30 cellular contexts compared by ENCODE assay signal in the genomic region with DNA sequence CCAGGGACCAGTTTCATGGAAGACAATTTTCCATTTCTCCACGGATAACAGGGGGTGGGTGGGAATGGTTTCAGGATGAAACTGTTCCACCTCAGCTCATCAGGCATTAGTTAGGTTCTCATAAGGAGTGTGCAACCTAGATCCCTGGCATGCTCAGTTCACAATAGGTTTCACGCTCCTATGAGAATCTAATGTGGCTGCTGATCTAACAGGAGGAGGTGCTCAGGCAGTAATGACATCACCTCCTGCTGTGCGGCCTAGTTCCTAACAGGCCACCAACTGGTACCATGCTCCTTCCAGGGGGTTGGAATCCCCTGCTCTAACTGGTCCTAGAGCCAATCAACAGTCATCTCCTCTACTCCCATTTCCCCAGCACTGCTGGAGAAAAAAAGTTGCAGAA. TPM values are rescaled to one million over a fixed set of nuclear protein-coding genes. Genes with fewer than 3 reads are reported as not detected.
DNase-seq lines count a peak whose midpoint lies in the region; TF ChIP-seq lines count a peak whose summit lies in the region.
"Had no signal": no experiment of that assay in that cellular context is flagged by ENCODE, and none has a peak within 500 bp of the region (broad histone marks: within the 10 kb centered on the region; RNA-seq: fewer than 3 reads in every experiment).

No MANE protein-coding gene starts in this region.

- no peak overlapping the region for H3K27ac ChIP-seq in HEK293 (ENCODE audit: extremely low read depth, low read depth, low read length)
- H3K27ac ChIP-seq: PC-9 had no signal

- H3K9me3 Mint-ChIP-seq in chondrocyte (ENCODE audit: low read depth): no peaks in the 10 kb centered on the region
- no peaks in the 10 kb centered on the region for H3K9me3 Mint-ChIP-seq in mesothelial cell of epicardium
- peaks cover 4% of the 10 kb centered on the region for H3K9me3 Mint-ChIP-seq in type B pancreatic cell
- H3K9me3 Mint-ChIP-seq: CD14-positive monocyte; CD8-positive, alpha-beta memory T cell had no signal

- no peak overlapping the region for H3K4me3 Mint-ChIP-seq in chondrocyte (ENCODE audit: unreplicated experiment)
- no peak overlapping the region for H3K4me3 Mint-ChIP-seq in mesothelial cell of epicardium
- no peak overlapping the region for H3K4me3 Mint-ChIP-seq in type B pancreatic cell
- H3K4me3 Mint-ChIP-seq: CD14-positive monocyte; CD8-positive, alpha-beta memory T cell had no signal

- POLR2A ChIA-PET in HEK293 (lab: Yijun Ruan, JAX): interaction anchor here (1.3 to 3.2 kb wide), 3 partner anchors 13 to 41 kb away, joined by 3 to 17 read pairs (median 13); a partner anchor contains a TSS

- H3K9me3 ChIP-seq in HEK293 (ENCODE audit: control insufficient read depth, insufficient read depth, low read depth, low read length): no peaks in the 10 kb centered on the region
- H3K9me3 ChIP-seq: BE2C had no signal

- H3K36me3 Mint-ChIP-seq in chondrocyte (ENCODE audit: low read depth) (no peaks in the 10 kb centered on the region), mesothelial cell of epicardium (no peaks in the 10 kb centered on the region), type B pancreatic cell (no peaks in the 10 kb centered on the region)
- H3K36me3 Mint-ChIP-seq: CD8-positive, alpha-beta memory T cell had no signal

- TF ChIP-seq CTCF in HEK293 (tag by site-specific recombination; IDR thresholded peaks at IDR 0.05): no peak
- TF ChIP-seq CTCF in chondrocyte (IDR thresholded peaks at IDR 0.05): no peak
- TF ChIP-seq CTCF in mesothelial cell of epicardium (IDR thresholded peaks at IDR 0.05; ENCODE audit: unreplicated experiment): no peak
- no peak for TF ChIP-seq CTCF in type B pancreatic cell (conservative IDR thresholded peaks at IDR 0.05)

- no peaks in the 10 kb centered on the region for H3K36me3 ChIP-seq in HEK293 (ENCODE audit: control insufficient read depth in 2 of 2, insufficient read depth in 1 of 2, low read length in 2 of 2)
- H3K36me3 ChIP-seq: BE2C had no signal

- H3K4me1 ChIP-seq in HEK293 (ENCODE audit: control insufficient read depth, insufficient read depth, low read length): no peaks in the 10 kb centered on the region; the same call in 1 of the 2 replicates
- H3K4me1 ChIP-seq: BE2C had no signal

- H3K27me3 Mint-ChIP-seq in chondrocyte (ENCODE audit: low read depth): peaks cover 2% of the 10 kb centered on the region
- H3K27me3 Mint-ChIP-seq in mesothelial cell of epicardium (ENCODE audit: low read depth): no peaks in the 10 kb centered on the region
- H3K27me3 Mint-ChIP-seq in type B pancreatic cell: no peaks in the 10 kb centered on the region

- H3K4me1 Mint-ChIP-seq in chondrocyte (ENCODE audit: low read depth) (no peaks in the 10 kb centered on the region), mesothelial cell of epicardium (peaks cover 21% of the 10 kb centered on the region), type B pancreatic cell (ENCODE audit: unreplicated experiment) (peaks cover 12% of the 10 kb centered on the region)

- DNase-seq in NCI-H146 (lab: John Stamatoyannopoulos, UW) (peak; percentile 3), NCI-H146 treated with DMSO at 0.1 percent for 48 hours (lab: John Stamatoyannopoulos, UW; ENCODE audit: unreplicated experiment) (no peak), chondrocyte (ENCODE audit: low spot score) (peak; percentile 17), mesothelial cell of epicardium (ENCODE audit: low spot score in 2 of 2, unreplicated experiment in 2 of 2) (no peak), type B pancreatic cell (ENCODE audit: extremely low spot score, unreplicated experiment) (no peak), GM03348 (ENCODE audit: low spot score) (no peak), NCI-H2107 (lab: John Stamatoyannopoulos, UW) (no peak)
- DNase-seq: 8988T; ACHN; BE2C; CD8-positive, alpha-beta memory T cell; DMS 273 treated with DMSO at 0.1 percent for 48 hours; DND-41; Kasumi-1; NCI-H1092 treated with DMSO at 0.1 percent for 48 hours; NCI-H1436; NCI-H2029; NCI-H345; NCI-H510A treated with DMSO at 0.1 percent for 48 hours; NCI-H748 treated with DMSO at 0.1 percent for 48 hours; NK-92 treated with Interleukin-12 subunit alpha and Interleukin-12 subunit beta, amount 100 ng/mL, for 24 hours; PC-9; Right ventricle myocardium superior; T-helper 1 cell had no signal

- H3K27ac Mint-ChIP-seq in chondrocyte (ENCODE audit: unreplicated experiment): no peak overlapping the region
- H3K27ac Mint-ChIP-seq in mesothelial cell of epicardium: peak overlapping the region; percentile 10
- no peak overlapping the region for H3K27ac Mint-ChIP-seq in type B pancreatic cell
- H3K27ac Mint-ChIP-seq: CD8-positive, alpha-beta memory T cell had no signal

- H3K4me3 ChIP-seq in HEK293 (ENCODE audit: low read depth, low read length): no peak overlapping the region
- H3K4me3 ChIP-seq: PC-9 had no signal

- CTCF ChIA-PET in HEK293 (lab: Yijun Ruan, JAX): interaction anchor here (0.6 to 0.7 kb wide), 2 partner anchors 83 to 122 kb away, joined by 3 to 6 read pairs; no protein-coding TSS in a partner anchor

TF ChIP-seq in HEK293, 187 proteins besides CTCF, POLR2A, EP300 and RAD21 (continues in another document):
- TF ChIP-seq OSR2 (tag by site-specific recombination; IDR thresholded peaks at IDR 0.05): peak; percentile 68
- peak; percentile 67 for TF ChIP-seq ZNF629 (tag by site-specific recombination; IDR thresholded peaks at IDR 0.05)
- no peak for TF ChIP-seq ZNF23 (tag by site-specific recombination; IDR thresholded peaks at IDR 0.05; ENCODE audit: borderline replicate concordance)
- no peak for TF ChIP-seq ZEB2 (tag by site-specific recombination; IDR thresholded peaks at IDR 0.05)
- TF ChIP-seq, protein P1, sequence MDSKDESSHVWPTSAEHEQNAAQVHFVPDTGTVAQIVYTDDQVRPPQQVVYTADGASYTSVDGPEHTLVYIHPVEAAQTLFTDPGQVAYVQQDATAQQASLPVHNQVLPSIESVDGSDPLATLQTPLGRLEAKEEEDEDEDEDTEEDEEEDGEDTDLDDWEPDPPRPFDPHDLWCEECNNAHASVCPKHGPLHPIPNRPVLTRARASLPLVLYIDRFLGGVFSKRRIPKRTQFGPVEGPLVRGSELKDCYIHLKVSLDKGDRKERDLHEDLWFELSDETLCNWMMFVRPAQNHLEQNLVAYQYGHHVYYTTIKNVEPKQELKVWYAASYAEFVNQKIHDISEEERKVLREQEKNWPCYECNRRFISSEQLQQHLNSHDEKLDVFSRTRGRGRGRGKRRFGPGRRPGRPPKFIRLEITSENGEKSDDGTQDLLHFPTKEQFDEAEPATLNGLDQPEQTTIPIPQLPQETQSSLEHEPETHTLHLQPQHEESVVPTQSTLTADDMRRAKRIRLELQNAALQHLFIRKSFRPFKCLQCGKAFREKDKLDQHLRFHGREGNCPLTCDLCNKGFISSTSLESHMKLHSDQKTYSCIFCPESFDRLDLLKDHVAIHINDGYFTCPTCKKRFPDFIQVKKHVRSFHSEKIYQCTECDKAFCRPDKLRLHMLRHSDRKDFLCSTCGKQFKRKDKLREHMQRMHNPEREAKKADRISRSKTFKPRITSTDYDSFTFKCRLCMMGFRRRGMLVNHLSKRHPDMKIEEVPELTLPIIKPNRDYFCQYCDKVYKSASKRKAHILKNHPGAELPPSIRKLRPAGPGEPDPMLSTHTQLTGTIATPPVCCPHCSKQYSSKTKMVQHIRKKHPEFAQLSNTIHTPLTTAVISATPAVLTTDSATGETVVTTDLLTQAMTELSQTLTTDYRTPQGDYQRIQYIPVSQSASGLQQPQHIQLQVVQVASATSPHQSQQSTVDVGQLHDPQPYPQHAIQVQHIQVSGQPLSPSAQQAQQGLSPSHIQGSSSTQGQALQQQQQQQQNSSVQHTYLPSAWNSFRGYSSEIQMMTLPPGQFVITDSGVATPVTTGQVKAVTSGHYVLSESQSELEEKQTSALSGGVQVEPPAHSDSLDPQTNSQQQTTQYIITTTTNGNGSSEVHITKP (tag by site-specific recombination; IDR thresholded peaks at IDR 0.05): no peak
- TF ChIP-seq PRDM1 (tag by site-specific recombination; IDR thresholded peaks at IDR 0.05): no peak
- TF ChIP-seq ZNF423 (tag by site-specific recombination; IDR thresholded peaks at IDR 0.05): no peak
- TF ChIP-seq, protein P2, sequence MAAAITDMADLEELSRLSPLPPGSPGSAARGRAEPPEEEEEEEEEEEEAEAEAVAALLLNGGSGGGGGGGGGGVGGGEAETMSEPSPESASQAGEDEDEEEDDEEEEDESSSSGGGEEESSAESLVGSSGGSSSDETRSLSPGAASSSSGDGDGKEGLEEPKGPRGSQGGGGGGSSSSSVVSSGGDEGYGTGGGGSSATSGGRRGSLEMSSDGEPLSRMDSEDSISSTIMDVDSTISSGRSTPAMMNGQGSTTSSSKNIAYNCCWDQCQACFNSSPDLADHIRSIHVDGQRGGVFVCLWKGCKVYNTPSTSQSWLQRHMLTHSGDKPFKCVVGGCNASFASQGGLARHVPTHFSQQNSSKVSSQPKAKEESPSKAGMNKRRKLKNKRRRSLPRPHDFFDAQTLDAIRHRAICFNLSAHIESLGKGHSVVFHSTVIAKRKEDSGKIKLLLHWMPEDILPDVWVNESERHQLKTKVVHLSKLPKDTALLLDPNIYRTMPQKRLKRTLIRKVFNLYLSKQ (tag by site-specific recombination; IDR thresholded peaks at IDR 0.05; ENCODE audit: borderline replicate concordance): no peak
- peak; percentile 55; the same call in 1 of the 2 replicates for TF ChIP-seq ZNF600 (tag by site-specific recombination; IDR thresholded peaks at IDR 0.05)
- TF ChIP-seq ZSCAN16 (tag by site-specific recombination; IDR thresholded peaks at IDR 0.05): no peak

RNA-seq across cellular contexts. Expression of a gene that starts 19.9 kb away (rescaled TPM):
- total RNA-seq in chondrocyte: 0.05 to 0.08 TPM in 2 of 3 replicates, not detected in the other
- total RNA-seq in mesothelial cell of epicardium: 0.20 to 0.43 TPM (median 0.34 TPM) in 3 replicates
- total RNA-seq in type B pancreatic cell (ENCODE audit: low replicate concordance): 0.17 and 0.34 TPM in 2 replicates
- total RNA-seq: H4, HT-29, M059J, RPMI7951 had no signal

RNA-seq across cellular contexts. Expression of a gene that starts 20.4 kb away (rescaled TPM):
- total RNA-seq in chondrocyte (17.2 to 25.4 TPM (median 22.3 TPM) in 3 replicates), mesothelial cell of epicardium (28.8 to 31.7 TPM (median 30.3 TPM) in 3 replicates), type B pancreatic cell (ENCODE audit: low replicate concordance) (32.0 and 36.8 TPM in 2 replicates)

Comparison
In these comparisons a context has a peak if more than half of its experiments do, and no peak if none do; other contexts are left out.
1. DNase-seq: peak in NCI-H146 (single experiment) and chondrocyte (single experiment); none in NCI-H146 treated with DMSO at 0.1 percent for 48 hours (single experiment), mesothelial cell of epicardium (0 of 2), type B pancreatic cell (single experiment), GM03348 (single experiment) and NCI-H2107 (single experiment).